20 cellular contexts compared by ENCODE assay signal in the genomic region with DNA sequence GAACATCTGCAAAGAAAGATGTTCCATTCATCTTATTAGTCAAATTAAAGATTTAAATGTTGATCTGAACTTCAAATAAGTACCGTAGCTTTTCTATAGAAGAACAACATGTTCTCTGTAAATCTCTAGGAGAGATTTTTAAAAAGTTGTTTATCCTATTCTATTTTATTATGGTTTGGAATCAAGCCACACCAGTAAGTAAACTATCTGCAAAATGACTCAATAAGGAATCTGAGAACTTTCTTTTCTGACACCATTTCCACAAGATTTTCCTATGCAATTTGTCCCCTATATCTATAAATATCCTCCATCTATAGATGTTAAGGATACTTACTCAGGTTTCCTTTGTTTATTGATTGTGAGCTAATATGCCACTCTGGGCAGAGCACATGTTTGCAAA.
"Had no signal": no experiment of that assay in that cellular context is flagged by ENCODE, and none has a peak within 500 bp of the region (broad histone marks: within the 10 kb centered on the region; RNA-seq: fewer than 3 reads in every experiment).

No MANE protein-coding gene starts in this region.

- ATAC-seq: Panc1 had no signal

- H3K4me3 ChIP-seq: SK-N-MC had no signal

- FAIRE-seq: HTR-8/SVneo had no signal

- DNase-seq: KBM-7, MV-4-11, NCI-H1048, NCI-H1105, NCI-H1417, NCI-H1436 treated with DMSO at 0.1 percent for 48 hours, NCI-H1694, NCI-H187 treated with DMSO at 0.1 percent for 48 hours, NCI-H2029 treated with DMSO at 0.1 percent for 48 hours, NCI-H2171 treated with DMSO at 0.1 percent for 48 hours, NCI-H2227 treated with DMSO at 0.1 percent for 48 hours, NCI-H524, NCI-H526 treated with DMSO at 0.1 percent for 48 hours, NCI-H748 treated with DMSO at 0.1 percent for 48 hours, SHP77 had no signal

- H3K27ac ChIP-seq: HL-60, RWPE1, SK-N-MC had no signal
